ENCODE assay signal across 14 cellular contexts in genomic region chr7:93119191-93119905, GRCh38. TPM values are rescaled to one million over a fixed set of nuclear protein-coding genes. Genes with fewer than 3 reads are reported as not detected.
DNase-seq lines count a peak whose midpoint lies in the region; ATAC-seq, FAIRE-seq and TF ChIP-seq lines count a peak whose summit lies in the region.
"Had no signal": no experiment of that assay in that cellular context is flagged by ENCODE, and none has a peak within 500 bp of the region (broad histone marks: within the 10 kb centered on the region; RNA-seq: fewer than 3 reads in every experiment).

No MANE protein-coding gene starts in this region.

- DNase-seq in AG20443 (ENCODE audit: low spot score) (peak; percentile 42), HCT116 (ENCODE audit: low read depth, low spot score) (no peak), adipocyte (ENCODE audit: low read depth) (peak; percentile 46), keratinocyte (ENCODE audit: low read depth, low spot score) (no peak), DMS153 treated with DMSO at 0.1 percent for 48 hours (lab: John Stamatoyannopoulos, UW; ENCODE audit: unreplicated experiment) (no peak)
- no peak for DNase-seq in effector CD4-positive, alpha-beta T cell
- DNase-seq: KG1, SJCRH30 had no signal

- H3K9me3 ChIP-seq in HCT116 (ENCODE audit: control insufficient read depth in 1 of 2, insufficient read depth in 1 of 2, low read depth in 1 of 2, low read length in 2 of 2) (no peaks in the 10 kb centered on the region), adipocyte (ENCODE audit: control insufficient read depth, low read length) (no peaks in the 10 kb centered on the region), keratinocyte (ENCODE audit: control insufficient read depth, low read depth, low read length) (no peaks in the 10 kb centered on the region)
- H3K9me3 ChIP-seq: SJCRH30 had no signal

- no peak for TF ChIP-seq CTCF in HCT116 (IDR thresholded peaks at IDR 0.05 in 2 of 3, conservative IDR thresholded peaks at IDR 0.05 in 1 of 3; ENCODE audit: borderline replicate concordance in 1 of 3, insufficient read depth in 1 of 3, low read depth in 2 of 3, low read length in 2 of 3)
- TF ChIP-seq CTCF in keratinocyte (optimal IDR thresholded peaks at IDR 0.05 in 1 of 3, IDR thresholded peaks at IDR 0.05 in 1 of 3, conservative IDR thresholded peaks at IDR 0.05 in 1 of 3; ENCODE audit: extremely low read depth in 1 of 3, insufficient read depth in 2 of 3, low read length in 3 of 3): no peak

- H4K20me1 ChIP-seq in HCT116 (ENCODE audit: insufficient read depth) (no peaks in the 10 kb centered on the region), keratinocyte (ENCODE audit: control insufficient read depth, extremely low read depth, insufficient read depth, low read length) (no peaks in the 10 kb centered on the region)

- H3K4me3 ChIP-seq in HCT116 (replicated peaks in 1 of 2; ENCODE audit: low read depth in 1 of 2, low read length in 2 of 2) (no peak overlapping the region), adipocyte (ENCODE audit: low read length) (no peak overlapping the region), keratinocyte (ENCODE audit: control insufficient read depth in 2 of 3, extremely low read depth in 1 of 3, insufficient read depth in 2 of 3, low read depth in 1 of 3, low read length in 3 of 3) (no peak overlapping the region)
- H3K4me3 ChIP-seq: SJCRH30, skin epidermis had no signal

- dilution Hi-C loops in keratinocyte (cut with MboI; ENCODE audit: extremely low pct_ligation_motif_present, low sequenced_read_pairs): no loop called here

- CTCF ChIA-PET in HCT116 (lab: Charles Lee): no interaction called here

- H3K36me3 ChIP-seq in HCT116 (ENCODE audit: control insufficient read depth in 1 of 2, insufficient read depth in 2 of 2, low read length in 2 of 2) (no peaks in the 10 kb centered on the region), adipocyte (ENCODE audit: control insufficient read depth, insufficient read depth, low read length, severe bottlenecking) (no peaks in the 10 kb centered on the region), keratinocyte (ENCODE audit: control insufficient read depth in 2 of 2, extremely low read depth in 1 of 2, insufficient read depth in 2 of 2, low read length in 2 of 2) (no peaks in the 10 kb centered on the region)
- H3K36me3 ChIP-seq: SJCRH30 had no signal

- H3K4me2 ChIP-seq in HCT116 (ENCODE audit: low read length): peak overlapping the region; percentile 1; the same call in 1 of the 2 replicates
- H3K4me2 ChIP-seq in keratinocyte (ENCODE audit: control insufficient read depth, extremely low read depth, insufficient read depth, low read depth, low read length): no peak overlapping the region

- no TSS peak for BruUV-seq in HCT116 (replicated peaks; lab: Mats Ljungman, UMichigan)

- TF ChIP-seq RAD21 in HCT116 (IDR thresholded peaks at IDR 0.05; ENCODE audit: low read depth): no peak

- TF ChIP-seq POLR2A in HCT116 (IDR thresholded peaks at IDR 0.05; ENCODE audit: borderline replicate concordance, extremely low read depth, insufficient read depth, insufficient read length): no peak

- POLR2A ChIA-PET in HCT116 (lab: Charles Lee): no interaction called here

- H3K9me1 ChIP-seq in keratinocyte (ENCODE audit: control insufficient read depth, extremely low read depth, insufficient read depth, low read length): no peaks in the 10 kb centered on the region

- H3K27ac ChIP-seq in HCT116 (ENCODE audit: low read depth, low read length): no peak overlapping the region
- no peak overlapping the region for H3K27ac ChIP-seq in keratinocyte (ENCODE audit: control insufficient read depth, insufficient read depth, low read length)
- H3K27ac ChIP-seq: C4-2B, SJCRH30 had no signal

- 0 out of 2 replicates have a peak, but pooled peaks have one; percentile 10 for ATAC-seq in HCT116
- ATAC-seq in HG03095 (IDR thresholded peaks at IDR 0.05; ENCODE audit: unreplicated experiment): no peak
- no peak for ATAC-seq in HG03432 (IDR thresholded peaks at IDR 0.05; ENCODE audit: unreplicated experiment)

- H3K79me2 ChIP-seq in HCT116 (ENCODE audit: insufficient read depth, low read length): no peaks in the 10 kb centered on the region; the same call in 1 of the 2 replicates
- peaks cover 18% of the 10 kb centered on the region for H3K79me2 ChIP-seq in keratinocyte (ENCODE audit: control insufficient read depth, insufficient read depth, low read length)

- no peaks in the 10 kb centered on the region for H3K9me2 ChIP-seq in HCT116 (ENCODE audit: insufficient read depth)

- H3K9ac ChIP-seq in HCT116 (ENCODE audit: low read length) (no peak overlapping the region), adipocyte (ENCODE audit: low read length) (no peak overlapping the region), keratinocyte (ENCODE audit: control insufficient read depth, extremely low read depth, insufficient read depth, low read length) (no peak overlapping the region)

- intact Hi-C loops in HCT116 (cut with micrococcal nuclease): loop anchor here (10.0 kb wide), 1 partner anchor 65 kb away; no protein-coding TSS in a partner anchor

- FAIRE-seq in keratinocyte (lab: Jason Lieb, UNC): no peak
- FAIRE-seq: endometrium, H1 had no signal

- H2AFZ ChIP-seq in HCT116 (ENCODE audit: low read depth, low read length, poor library complexity, severe bottlenecking) (no peak overlapping the region), keratinocyte (ENCODE audit: control insufficient read depth, low read length) (peak overlapping the region; percentile 46)

- H3K4me1 ChIP-seq in HCT116 (ENCODE audit: control insufficient read depth in 1 of 2, insufficient read depth in 2 of 2, low read length in 2 of 2): peaks cover 8 to 51% of the 10 kb centered on the region in 2 experiments; a peak in 3 of 4 replicates
- peaks cover 22% of the 10 kb centered on the region for H3K4me1 ChIP-seq in adipocyte (ENCODE audit: control insufficient read depth, insufficient read depth, low read length)
- H3K4me1 ChIP-seq in keratinocyte (ENCODE audit: control insufficient read depth, extremely low read depth, insufficient read depth, low read length): peaks cover 37% of the 10 kb centered on the region

- H3K27me3 ChIP-seq in HCT116 (ENCODE audit: insufficient read depth, low read length) (no peaks in the 10 kb centered on the region), adipocyte (replicated peaks; ENCODE audit: control insufficient read depth, insufficient read depth, low read length) (no peaks in the 10 kb centered on the region), keratinocyte (ENCODE audit: control insufficient read depth, extremely low read depth, insufficient read depth, low read length) (no peaks in the 10 kb centered on the region)
- H3K27me3 ChIP-seq: SJCRH30 had no signal

- RAD21 ChIA-PET in HCT116 (lab: Charles Lee; ENCODE audit: low non-redundant PET in 1 of 2, low total read pairs in 2 of 2, uncharacterized antibody in 2 of 2, unreplicated experiment in 2 of 2): no interaction called here

TF ChIP-seq in HCT116, 20 proteins besides CTCF, POLR2A, EP300 and RAD21:
- TF ChIP-seq EZH2phosphoT487 (IDR thresholded peaks at IDR 0.05; ENCODE audit: borderline replicate concordance) (no peak), YY1 (IDR thresholded peaks at IDR 0.05; ENCODE audit: extremely low read depth, insufficient replicate concordance, low read depth, low read length) (no peak), MAX (IDR thresholded peaks at IDR 0.05) (no peak)
TF ChIP-seq in HCT116: peak in this region for 0.

RNA-seq across cellular contexts. Expression of gene SAMD9, which starts 1.6 kb away (rescaled TPM):
- 5.3 TPM for total RNA-seq in HCT116 (2021; ENCODE audit: unreplicated experiment)
- 0.75 and 0.99 TPM in 2 replicates for polyA plus RNA-seq in HCT116 (2012)
- 15.5 to 26.8 TPM (median 22.8 TPM) in 3 replicates for polyA plus RNA-seq in keratinocyte
- polyA plus RNA-seq in keratinocyte (2011; ENCODE audit: low read depth): 15.8 TPM
- 8.6 and 25.0 TPM in 2 replicates for polyA plus RNA-seq in keratinocyte (2011; cell fraction: cytosol; rRNA removed)
- polyA plus RNA-seq in keratinocyte (2011; cell fraction: nucleus; rRNA removed): 22.0 and 41.5 TPM in 2 replicates
- polyA plus RNA-seq in keratinocyte (2012; ENCODE audit: low replicate concordance): 10.7 and 19.8 TPM in 2 replicates
- polyA minus RNA-seq in keratinocyte: 2.7 to 49.5 TPM (median 30.7 TPM) in 3 replicates
- polyA minus RNA-seq in keratinocyte (2011; cell fraction: cytosol; rRNA and poly(A)+ RNA removed): 21.5 TPM
- polyA minus RNA-seq in keratinocyte (2011; cell fraction: nucleus; rRNA and poly(A)+ RNA removed): 41.6 and 69.8 TPM in 2 replicates
- total RNA-seq: H1 had no signal

RNA-seq across cellular contexts. Expression of gene SAMD9L, which starts 28.8 kb away (rescaled TPM):
- total RNA-seq in HCT116 (2021; ENCODE audit: unreplicated experiment): 0.15 TPM
- polyA plus RNA-seq in HCT116 (2012): 0.04 TPM in 1 of 2 replicates, not detected in the other
- polyA plus RNA-seq in keratinocyte: 4.2 to 6.8 TPM (median 6.5 TPM) in 3 replicates
- polyA plus RNA-seq in keratinocyte (2011; ENCODE audit: low read depth): 0.92 TPM
- 1.8 and 3.9 TPM in 2 replicates for polyA plus RNA-seq in keratinocyte (2011; cell fraction: cytosol; rRNA removed)
- 8.7 and 10.4 TPM in 2 replicates for polyA plus RNA-seq in keratinocyte (2011; cell fraction: nucleus; rRNA removed)
- 0.13 and 6.4 TPM in 2 replicates for polyA plus RNA-seq in keratinocyte (2012; ENCODE audit: low replicate concordance)
- 1.1 to 7.8 TPM (median 3.4 TPM) in 3 replicates for polyA minus RNA-seq in keratinocyte
- 5.0 TPM for polyA minus RNA-seq in keratinocyte (2011; cell fraction: cytosol; rRNA and poly(A)+ RNA removed)
- 4.2 and 10.1 TPM in 2 replicates for polyA minus RNA-seq in keratinocyte (2011; cell fraction: nucleus; rRNA and poly(A)+ RNA removed)
- total RNA-seq: H1 had no signal
- polyA plus RNA-seq: H1 had no signal

Comparison
In these comparisons a context has a peak if more than half of its experiments do, and no peak if none do; other contexts are left out.
1. DNase-seq: peak in AG20443 (single experiment) and adipocyte (single experiment); none in HCT116 (single experiment), keratinocyte (single experiment), effector CD4-positive, alpha-beta T cell (single experiment) and DMS153 treated with DMSO at 0.1 percent for 48 hours (single experiment).